In the genomic region with DNA sequence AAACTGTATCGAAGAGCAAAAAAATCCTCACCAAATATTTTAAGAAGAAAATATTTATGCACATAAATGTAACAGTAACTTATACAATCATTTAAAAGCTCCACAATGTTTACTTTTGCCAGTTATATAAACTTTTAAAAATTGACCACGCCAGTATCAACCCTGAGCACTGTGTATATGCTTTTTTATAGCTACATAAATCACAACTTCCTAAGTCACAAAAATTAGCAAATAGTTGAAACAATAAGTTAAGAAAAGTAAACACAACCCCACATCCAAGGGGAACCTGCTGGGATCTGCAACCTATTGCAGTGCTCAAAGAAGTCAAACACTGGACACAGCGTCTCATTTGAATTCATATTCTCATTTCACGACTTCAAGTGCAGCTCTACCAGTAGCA, we compare ENCODE assay signal across 27 cellular contexts.
DNase-seq lines count a peak whose midpoint lies in the region; ATAC-seq and TF ChIP-seq lines count a peak whose summit lies in the region.
"Had no signal": no experiment of that assay in that cellular context is flagged by ENCODE, and none has a peak within 500 bp of the region (broad histone marks: within the 10 kb centered on the region; RNA-seq: fewer than 3 reads in every experiment).

No MANE protein-coding gene starts in this region.

- no TSS peak for BruUV-seq in Caco-2 (replicated peaks; lab: Mats Ljungman, UMichigan)

- ATAC-seq in HG03025 (IDR thresholded peaks at IDR 0.05; ENCODE audit: low FRiP score, unreplicated experiment) = no peak
- ATAC-seq: activated T-cell treated with anti-CD3 and anti-CD28 coated beads, Interleukin-2, amount 50 U/mL, for 72 hours; T-helper 17 cell had no signal

- peaks cover 38% of the 10 kb centered on the region for H3K4me1 Mint-ChIP-seq in Caco-2 (ENCODE audit: low read depth, unreplicated experiment)
- H3K4me1 Mint-ChIP-seq: T-helper 17 cell had no signal

- H3K9me3 Mint-ChIP-seq in Caco-2 (ENCODE audit: unreplicated experiment) = no peaks in the 10 kb centered on the region
- H3K9me3 Mint-ChIP-seq: activated T-cell treated with anti-CD3 and anti-CD28 coated beads, Interleukin-2, amount 50 U/mL, for 72 hours had no signal

- no peaks in the 10 kb centered on the region for H3K27me3 Mint-ChIP-seq in Caco-2 (ENCODE audit: insufficient read depth, unreplicated experiment)

- H3K4me1 ChIP-seq in Caco-2 = peaks cover 46% of the 10 kb centered on the region
- peaks cover 44% of the 10 kb centered on the region for H3K4me1 ChIP-seq in hepatocyte (ENCODE audit: insufficient read depth)
- H3K4me1 ChIP-seq in osteoblast (ENCODE audit: insufficient read depth, low read length) = peaks cover 69% of the 10 kb centered on the region

- peaks cover 41% of the 10 kb centered on the region for H3K79me2 ChIP-seq in hepatocyte
- peaks cover 71% of the 10 kb centered on the region for H3K79me2 ChIP-seq in osteoblast (ENCODE audit: insufficient read depth, low read length)

- H4K20me1 ChIP-seq in hepatocyte (ENCODE audit: insufficient read depth, poor library complexity, severe bottlenecking) (no peaks in the 10 kb centered on the region), osteoblast (ENCODE audit: insufficient read depth, low read length) (no peaks in the 10 kb centered on the region)

- POLR2A ChIA-PET in Caco-2 (lab: Charles Lee) = no interaction called here

- H3K4me3 ChIP-seq in Caco-2 (ENCODE audit: low read depth, low read length) = no peak overlapping the region
- no peak overlapping the region for H3K4me3 ChIP-seq in LNCaP clone FGC (ENCODE audit: low read depth, low read length)
- H3K4me3 ChIP-seq in hepatocyte = no peak overlapping the region
- no peak overlapping the region for H3K4me3 ChIP-seq in osteoblast (ENCODE audit: insufficient read depth, low read length)
- H3K4me3 ChIP-seq: esophagus squamous epithelium, lung, thoracic aorta, vagina had no signal

- intact Hi-C loops in Caco-2 (cut with micrococcal nuclease; ENCODE audit: unreplicated experiment) = no loop called here

- no peak overlapping the region for H3K4me3 Mint-ChIP-seq in Caco-2 (ENCODE audit: unreplicated experiment)
- H3K4me3 Mint-ChIP-seq: activated T-cell treated with anti-CD3 and anti-CD28 coated beads, Interleukin-2, amount 50 U/mL, for 72 hours; T-helper 17 cell had no signal

- H2AFZ ChIP-seq in hepatocyte = no peak overlapping the region
- no peak overlapping the region for H2AFZ ChIP-seq in osteoblast (ENCODE audit: low read length)

- H3K27me3 ChIP-seq in Caco-2 (replicated peaks; ENCODE audit: control insufficient read depth, insufficient read depth, low read length) (no peaks in the 10 kb centered on the region), hepatocyte (no peaks in the 10 kb centered on the region), osteoblast (ENCODE audit: insufficient read depth, low read length) (no peaks in the 10 kb centered on the region)
- H3K27me3 ChIP-seq: esophagus squamous epithelium, vagina had no signal

- H3K4me2 ChIP-seq in hepatocyte (peak overlapping the region; percentile 44), osteoblast (ENCODE audit: insufficient read depth, low read length) (peak overlapping the region; percentile 6)
- H3K4me2 ChIP-seq: SK-N-SH had no signal

- CTCF ChIA-PET in Caco-2 (lab: Charles Lee) = no interaction called here

- 61% methylated on average over 4 of the region's 4 CpGs for WGBS in hepatocyte (ENCODE audit: low lambda C conversion rate, missing lambda C conversion rate)

- DNase-seq in Caco-2 = no peak
- peak; percentile 30 for DNase-seq in LNCaP clone FGC (ENCODE audit: low read depth)
- no peak for DNase-seq in hepatocyte (ENCODE audit: low spot score)
- DNase-seq in osteoblast (ENCODE audit: insufficient read length, low spot score, missing footprints) = no peak
- no peak for DNase-seq in activated CD8-positive, alpha-beta memory T cell treated with anti-CD3 and anti-CD28 coated beads, Interleukin-2, amount 50 U/mL, for 4 hours
- DNase-seq in NCI-H510A (lab: John Stamatoyannopoulos, UW) = no peak
- no peak for DNase-seq in NCI-H2081 treated with DMSO at 0.1 percent for 48 hours (lab: John Stamatoyannopoulos, UW)
- DNase-seq: activated CD4-positive, alpha-beta T cell treated with anti-CD3 and anti-CD28 coated beads for 48 hours; activated naive CD4-positive, alpha-beta T cell treated with Interleukin-2 at 50 U/mL for 16 hours; activated T-cell treated with anti-CD3 and anti-CD28 coated beads, Interleukin-2, amount 50 U/mL, for 72 hours; C1 segment of cervical spinal cord; effector memory CD4-positive, alpha-beta T cell; esophagus squamous epithelium; islet precursor cell; NCI-H1417 treated with DMSO at 0.1 percent for 48 hours; NCI-H2171; NCI-H526; RPMI8226; SK-N-SH; stimulated activated CD4-positive, alpha-beta T cell treated with anti-CD3 and anti-CD28 coated beads, Interleukin-12 subunit alpha, Interleukin-12 subunit beta, amount 100 ng/mL, for 4 hours; stimulated activated CD4-positive, alpha-beta T cell treated with anti-CD3 and anti-CD28 coated beads, Interleukin-4, amount 100 ng/mL, for 24 hours; stimulated activated naive CD4-positive, alpha-beta T cell; T-helper 17 cell had no signal

- H3K9me3 ChIP-seq in Caco-2 (no peaks in the 10 kb centered on the region), hepatocyte (ENCODE audit: low read depth) (no peaks in the 10 kb centered on the region), osteoblast (ENCODE audit: low read depth, low read length) (no peaks in the 10 kb centered on the region)
- H3K9me3 ChIP-seq: esophagus squamous epithelium, SK-N-SH, thoracic aorta, vagina had no signal

- peaks cover 5% of the 10 kb centered on the region for H3K36me3 Mint-ChIP-seq in Caco-2 (ENCODE audit: insufficient read depth, unreplicated experiment)

- H3K36me3 ChIP-seq in Caco-2 (ENCODE audit: control insufficient read depth, insufficient read depth, low read length) (no peaks in the 10 kb centered on the region), hepatocyte (replicated peaks; ENCODE audit: insufficient read depth, low read depth) (no peaks in the 10 kb centered on the region), osteoblast (ENCODE audit: insufficient read depth, low read length) (peaks cover 16% of the 10 kb centered on the region)
- H3K36me3 ChIP-seq: esophagus squamous epithelium, thoracic aorta, vagina had no signal

- H3K27ac Mint-ChIP-seq in Caco-2 (ENCODE audit: unreplicated experiment) = peak overlapping the region; percentile 43
- H3K27ac Mint-ChIP-seq: activated T-cell treated with anti-CD3 and anti-CD28 coated beads, Interleukin-2, amount 50 U/mL, for 72 hours; T-helper 17 cell had no signal

- peak overlapping the region; percentile 4 for H3K27ac ChIP-seq in hepatocyte
- H3K27ac ChIP-seq in osteoblast (ENCODE audit: low read depth, low read length) = peak overlapping the region; percentile 60
- H3K27ac ChIP-seq: esophagus squamous epithelium, thoracic aorta, vagina had no signal

- TF ChIP-seq CTCF in Caco-2 (IDR thresholded peaks at IDR 0.05; ENCODE audit: insufficient read depth in 1 of 2, low read depth in 1 of 2, low read length in 1 of 2, severe bottlenecking in 1 of 2, unreplicated experiment in 1 of 2) = no peak
- TF ChIP-seq CTCF in LNCaP clone FGC (IDR thresholded peaks at IDR 0.05; ENCODE audit: control insufficient read depth, extremely low read depth, insufficient read depth) = no peak
- TF ChIP-seq CTCF in hepatocyte (IDR thresholded peaks at IDR 0.05; ENCODE audit: poor library complexity) = no peak
- no peak for TF ChIP-seq CTCF in osteoblast (IDR thresholded peaks at IDR 0.05; ENCODE audit: extremely low read depth, low read depth, low read length)

- H3K9me2 ChIP-seq in hepatocyte (replicated peaks; ENCODE audit: insufficient read depth) = no peaks in the 10 kb centered on the region
- H3K9me2 ChIP-seq: SK-N-SH had no signal
